In the genomic region with DNA sequence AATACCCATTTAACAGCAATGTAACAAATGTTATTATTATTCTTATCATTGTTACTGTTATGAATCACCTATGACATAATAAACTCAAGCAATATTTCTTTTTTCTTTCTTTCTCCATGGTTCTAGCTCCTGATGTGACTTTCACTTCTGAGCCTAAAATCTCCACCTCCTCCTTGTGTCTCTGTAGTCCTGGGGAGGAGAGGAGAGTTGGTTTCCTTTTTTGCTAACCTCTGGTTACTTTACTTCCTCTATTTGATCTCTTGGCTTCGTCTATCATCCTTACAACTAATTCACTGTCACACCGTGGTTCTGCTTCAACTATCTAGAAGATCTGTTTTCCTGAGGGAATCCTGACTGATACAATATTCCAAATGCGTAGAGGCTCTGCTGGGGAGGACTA, we compare ENCODE assay signal across 9 cellular contexts.
"Had no signal": no experiment of that assay in that cellular context is flagged by ENCODE, and none has a peak within 500 bp of the region (broad histone marks: within the 10 kb centered on the region; RNA-seq: fewer than 3 reads in every experiment).

No MANE protein-coding gene starts in this region.

- H3K4me1 ChIP-seq: breast epithelium had no signal

- H3K36me3 ChIP-seq: breast epithelium had no signal

- DNase-seq: activated effector memory CD4-positive, alpha-beta T cell treated with anti-CD3 and anti-CD28 coated beads, Interleukin-2, amount 50 U/mL, for 16 hours; activated T-cell treated with anti-CD3 and anti-CD28 coated beads, Interleukin-2, amount 50 U/mL, for 4 hours; aorta; dorsolateral prefrontal cortex; stimulated activated CD4-positive, alpha-beta T cell treated with anti-CD3 and anti-CD28 coated beads, Interleukin-12 subunit alpha, Interleukin-12 subunit beta, amount 100 ng/mL, for 4 hours; stimulated activated naive CD4-positive, alpha-beta T cell treated with Interleukin-2 at 50 U/mL for 16 hours; trophoblast cell had no signal

- H3K4me3 ChIP-seq: breast epithelium, dorsolateral prefrontal cortex had no signal

- H3K27ac ChIP-seq: breast epithelium, dorsolateral prefrontal cortex, VCaP had no signal
